ENCODE assay signal across 8 cellular contexts in the genomic region with DNA sequence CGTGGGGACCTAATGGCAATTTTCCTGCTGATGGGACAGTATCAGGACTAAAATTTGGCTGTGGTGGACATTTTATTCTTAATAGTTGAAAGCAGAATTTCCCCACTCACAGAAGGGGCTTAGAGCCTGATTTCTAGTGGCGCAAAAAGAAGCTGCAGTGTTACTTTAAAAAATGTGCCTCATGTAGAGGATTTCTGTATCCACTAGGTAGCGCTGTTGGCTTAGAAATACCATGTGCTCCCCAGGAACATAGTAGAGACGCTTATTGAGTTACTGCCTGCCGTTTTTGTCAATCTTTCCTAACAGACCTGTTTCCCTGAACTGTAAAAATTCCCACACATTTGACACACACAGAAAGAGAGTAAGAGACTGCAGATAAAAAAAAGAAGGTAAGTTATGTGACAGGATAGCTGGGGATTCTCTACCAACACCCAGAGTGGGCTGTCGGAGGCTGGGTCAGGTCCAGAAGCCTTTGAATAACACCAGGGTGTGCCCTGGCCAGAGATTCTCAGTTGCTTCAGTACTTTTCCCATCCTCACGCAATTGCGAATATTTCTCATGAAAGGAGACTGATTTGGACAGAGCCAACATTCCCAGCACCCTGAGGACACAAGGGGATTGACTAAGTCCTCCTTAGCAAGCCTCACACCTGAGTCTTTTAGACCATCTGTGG.
DNase-seq lines count a peak whose midpoint lies in the region; ATAC-seq and TF ChIP-seq lines count a peak whose summit lies in the region.

No MANE protein-coding gene starts in this region.

- H3K36me3 ChIP-seq in adipocyte (ENCODE audit: control insufficient read depth, insufficient read depth, low read length, severe bottlenecking) (no peaks in the 10 kb centered on the region), heart right ventricle (no peaks in the 10 kb centered on the region), gastrocnemius medialis (no peaks in the 10 kb centered on the region)

- no peak overlapping the region for H3K4me3 ChIP-seq in adipocyte (ENCODE audit: low read length)
- H3K4me3 ChIP-seq in heart right ventricle, result peak overlapping the region in 6 of 10 donors; percentile 11 to 37 (median 33)
- H3K4me3 ChIP-seq in gastrocnemius medialis, result peak overlapping the region; percentile 44 to 48 (median 45)

- no peak overlapping the region for H3K9ac ChIP-seq in adipocyte (ENCODE audit: low read length)

- H3K9me3 ChIP-seq in adipocyte (ENCODE audit: control insufficient read depth, low read length) (no peaks in the 10 kb centered on the region), heart right ventricle (no peaks in the 10 kb centered on the region), gastrocnemius medialis (no peaks in the 10 kb centered on the region)

- TF ChIP-seq CTCF in heart right ventricle (IDR thresholded peaks at IDR 0.05), result peak; percentile 44 to 73 (median 65)
- peak; percentile 65 to 74 (median 69) for TF ChIP-seq CTCF in gastrocnemius medialis (IDR thresholded peaks at IDR 0.05 in 4 of 5, conservative IDR thresholded peaks at IDR 0.05 in 1 of 5)

- no peaks in the 10 kb centered on the region for H3K4me1 ChIP-seq in adipocyte (ENCODE audit: control insufficient read depth, insufficient read depth, low read length)
- H3K4me1 ChIP-seq in heart right ventricle, result no peaks in the 10 kb centered on the region
- no peaks in the 10 kb centered on the region for H3K4me1 ChIP-seq in gastrocnemius medialis

- WGBS in heart right ventricle, 2 donors, result 11 to 17% methylated on average over 8 of the region's 8 CpGs

- peak; percentile 97 for ATAC-seq in GM18511 (IDR thresholded peaks at IDR 0.05; ENCODE audit: unreplicated experiment)
- peak; percentile 62 to 87 (median 82) for ATAC-seq in heart right ventricle
- ATAC-seq in gastrocnemius medialis, result peak; percentile 86 to 96

- no peak overlapping the region for H3K27ac ChIP-seq in heart right ventricle
- H3K27ac ChIP-seq in gastrocnemius medialis, result peak overlapping the region in 3 of 4 donors; percentile 26 to 34 (median 32)

- in situ Hi-C loops in gastrocnemius medialis (cut with MboI; ENCODE audit: low sequenced_read_pairs in 4 of 4), result loop anchor here in 3 of 4 donors (10.0 to 25.0 kb wide), 3 partner anchors 103 to 235 kb away; partner anchors contain the start of gene ZXDB (in 2 of the 3)

- intact Hi-C loops in heart right ventricle (cut with DNase I), result loop anchor here in 9 of 10 donors (1.0 to 10.0 kb wide), 10 partner anchors 53 to 205 kb away; no protein-coding TSS in a partner anchor
- intact Hi-C loops in gastrocnemius medialis (cut with DNase I; ENCODE audit: low total_unique reads), result loop anchor here (2.0 to 10.0 kb wide), 6 partner anchors 97 to 1037 kb away; no protein-coding TSS in a partner anchor

- DNase-seq in CD1c-positive myeloid dendritic cell (ENCODE audit: extremely low spot score) (peak; percentile 64), HPDE6-E6E7 (ENCODE audit: extremely low spot score) (peak; percentile 10), NCI-H82 treated with DMSO at 0.1 percent for 48 hours (lab: John Stamatoyannopoulos, UW; ENCODE audit: unreplicated experiment) (peak; percentile 28), adipocyte (ENCODE audit: low read depth) (peak; percentile 68), heart right ventricle (peak in 1 of 2 donors; percentile 46), gastrocnemius medialis (peak; percentile 12), amniotic stem cell (lab: John Stamatoyannopoulos, UW) (no peak)

- H3K27me3 ChIP-seq in adipocyte (replicated peaks; ENCODE audit: control insufficient read depth, insufficient read depth, low read length) (peaks cover 14% of the 10 kb centered on the region), heart right ventricle (peaks cover 0 to 12% (median 0%) of the 10 kb centered on the region in 7 donors), gastrocnemius medialis (peaks cover 0 to under 1% (median 0%) of the 10 kb centered on the region in 3 donors)

- no peak for TF ChIP-seq POLR2A in gastrocnemius medialis (IDR thresholded peaks at IDR 0.05)

Comparison
In these comparisons a context has a peak if more than half of its experiments do, and no peak if none do; other contexts are left out.
1. H3K27ac ChIP-seq: peak in gastrocnemius medialis (3 of 4); none in heart right ventricle (0 of 10).
2. Peak in every context shown above with its lines, with median percentiles within 50 percentile points of each other: ATAC-seq.